In genomic region chr3:65778966-65779365, GRCh38 we compare ENCODE assay signal across 17 cellular contexts.
A peak's percentile ranks its signal among the peaks of the same experiment; 100 is the strongest.
DNase-seq lines count a peak whose midpoint lies in the region; ATAC-seq and TF ChIP-seq lines count a peak whose summit lies in the region.
"Had no signal": no experiment of that assay in that cellular context is flagged by ENCODE, and none has a peak within 500 bp of the region (broad histone marks: within the 10 kb centered on the region; RNA-seq: fewer than 3 reads in every experiment).

No MANE protein-coding gene starts in this region.

- no peaks in the 10 kb centered on the region for H3K36me3 Mint-ChIP-seq in natural killer cell treated with Interleukin-12 subunit alpha and Interleukin-12 subunit beta and Interleukin-15 and Interleukin-18, amount 100 ng/mL, for 72 hours
- H3K36me3 Mint-ChIP-seq: T-cell had no signal

- TF ChIP-seq RAD21 in Ishikawa (IDR thresholded peaks at IDR 0.05; ENCODE audit: low read depth) = no peak

- H3K4me3 Mint-ChIP-seq in natural killer cell treated with Interleukin-12 subunit alpha and Interleukin-12 subunit beta and Interleukin-15 and Interleukin-18, amount 100 ng/mL, for 72 hours = no peak overlapping the region
- H3K4me3 Mint-ChIP-seq: stimulated activated naive CD8-positive, alpha-beta T cell treated with anti-CD3 and anti-CD28 coated beads, Interleukin-15, Interleukin-2, amounts not matched to agents 100 ng/mL and 50 ng/mL, for 24 hours; T-cell had no signal

- H3K4me1 Mint-ChIP-seq in natural killer cell treated with Interleukin-12 subunit alpha and Interleukin-12 subunit beta and Interleukin-15 and Interleukin-18, amount 100 ng/mL, for 72 hours (ENCODE audit: low read depth in 2 of 2) = no peaks in the 10 kb centered on the region
- H3K4me1 Mint-ChIP-seq: T-cell had no signal

- no peak for TF ChIP-seq EP300 in Ishikawa (IDR thresholded peaks at IDR 0.05; ENCODE audit: borderline replicate concordance)

- no peak for ATAC-seq in natural killer cell treated with Interleukin-12 subunit alpha and Interleukin-12 subunit beta and Interleukin-15 and Interleukin-18, amount 100 ng/mL, for 72 hours
- ATAC-seq in GM19023 (IDR thresholded peaks at IDR 0.05; ENCODE audit: unreplicated experiment) = no peak
- ATAC-seq: T-cell had no signal

- no peaks in the 10 kb centered on the region for H3K9me3 Mint-ChIP-seq in natural killer cell treated with Interleukin-12 subunit alpha and Interleukin-12 subunit beta and Interleukin-15 and Interleukin-18, amount 100 ng/mL, for 72 hours
- H3K9me3 Mint-ChIP-seq: stimulated activated naive CD8-positive, alpha-beta T cell treated with anti-CD3 and anti-CD28 coated beads, Interleukin-15, Interleukin-2, amounts not matched to agents 100 ng/mL and 50 ng/mL, for 24 hours; T-cell had no signal

- DNase-seq in EL (peak; percentile 9), fibroblast of peridontal ligament (ENCODE audit: extremely low read depth) (peak; percentile 52), renal cortical epithelial cell (ENCODE audit: low read depth) (peak; percentile 89), MV-4-11 (lab: John Stamatoyannopoulos, UW) (no peak)
- no peak for DNase-seq in natural killer cell treated with Interleukin-12 subunit alpha and Interleukin-12 subunit beta and Interleukin-15 and Interleukin-18, amount 100 ng/mL, for 72 hours (ENCODE audit: low spot score)
- DNase-seq: activated CD4-positive, alpha-beta T cell treated with anti-CD3 and anti-CD28 coated beads, Interleukin-2, amount 50 U/mL, for 48 hours; activated T-cell treated with anti-CD3 and anti-CD28 coated beads for 4 hours; anterior cingulate cortex; Calu3; colonic mucosa; left ventricle myocardium inferior; NCI-H146; stimulated activated CD4-positive, alpha-beta T cell treated with anti-CD3 and anti-CD28 coated beads, Interleukin-2, amount 100 ng/mL, for 24 hours; T-cell had no signal

- no peak overlapping the region for H3K27ac Mint-ChIP-seq in natural killer cell treated with Interleukin-12 subunit alpha and Interleukin-12 subunit beta and Interleukin-15 and Interleukin-18, amount 100 ng/mL, for 72 hours
- H3K27ac Mint-ChIP-seq: stimulated activated naive CD8-positive, alpha-beta T cell treated with anti-CD3 and anti-CD28 coated beads, Interleukin-15, Interleukin-2, amounts not matched to agents 100 ng/mL and 50 ng/mL, for 24 hours; T-cell had no signal

- H3K27me3 Mint-ChIP-seq in natural killer cell treated with Interleukin-12 subunit alpha and Interleukin-12 subunit beta and Interleukin-15 and Interleukin-18, amount 100 ng/mL, for 72 hours = no peaks in the 10 kb centered on the region
- H3K27me3 Mint-ChIP-seq: T-cell had no signal

TF ChIP-seq in Ishikawa, 13 proteins besides CTCF, POLR2A, EP300 and RAD21:
- TF ChIP-seq TEAD4 (IDR thresholded peaks at IDR 0.05) (peak; percentile 49), USF1 (IDR thresholded peaks at IDR 0.05) (no peak), MAX (IDR thresholded peaks at IDR 0.05) (peak; percentile 24; the same call in 1 of the 2 replicates), CEBPB (IDR thresholded peaks at IDR 0.05) (no peak)
TF ChIP-seq in Ishikawa: peak in this region for 2.

Comparison
In these comparisons a context has a peak if more than half of its experiments do, and no peak if none do; other contexts are left out.
1. DNase-seq: peak in EL (single experiment), fibroblast of peridontal ligament (single experiment) and renal cortical epithelial cell (single experiment); none in MV-4-11 (single experiment) and natural killer cell treated with Interleukin-12 subunit alpha and Interleukin-12 subunit beta and Interleukin-15 and Interleukin-18, amount 100 ng/mL, for 72 hours (single experiment).